In genomic region chr4:72983706-72984105, GRCh38 we compare ENCODE assay signal across 24 cellular contexts.
A peak's percentile ranks its signal among the peaks of the same experiment; 100 is the strongest.
DNase-seq lines count a peak whose midpoint lies in the region; ATAC-seq, FAIRE-seq and TF ChIP-seq lines count a peak whose summit lies in the region.
"Had no signal": no experiment of that assay in that cellular context is flagged by ENCODE, and none has a peak within 500 bp of the region (broad histone marks: within the 10 kb centered on the region; RNA-seq: fewer than 3 reads in every experiment).

No MANE protein-coding gene starts in this region.

- no peak overlapping the region for H3K14ac ChIP-seq in H9 (ENCODE audit: insufficient read depth, low read length)

- H3K27me3 Mint-ChIP-seq in H9 (ENCODE audit: low read depth) = no peaks in the 10 kb centered on the region; the same call in none of the 2 replicates
- no peaks in the 10 kb centered on the region for H3K27me3 Mint-ChIP-seq in activated CD4-positive, alpha-beta T cell treated with anti-CD3 and anti-CD28 coated beads, Interleukin-2, amount 10 ng/mL, durations not matched to agents 24 days and 14 days

- no peak overlapping the region for H4K8ac ChIP-seq in H9 (replicated peaks; ENCODE audit: insufficient read length, low read depth, low read length)

- no peak overlapping the region for H2BK5ac ChIP-seq in H9 (ENCODE audit: insufficient read length, low read length)

- H2AFZ ChIP-seq in H9 (ENCODE audit: low read length) (no peak overlapping the region), endothelial cell of umbilical vein (ENCODE audit: low read depth, low read length) (no peak overlapping the region)
- H2AFZ ChIP-seq: GM23248 had no signal

- no peak overlapping the region for H2BK20ac ChIP-seq in H9 (ENCODE audit: low read depth, low read length, poor library complexity, severe bottlenecking)

- no peak overlapping the region for H3T11ph ChIP-seq in H9 (ENCODE audit: low read length)

- H3K9me1 ChIP-seq in endothelial cell of umbilical vein (replicated peaks; ENCODE audit: control insufficient read depth, extremely low read depth, insufficient read depth, low read length) = no peaks in the 10 kb centered on the region

- POLR2A ChIA-PET in endothelial cell of umbilical vein (lab: Charles Lee) = no interaction called here

- H3K36me3 ChIP-seq in endothelial cell of umbilical vein (ENCODE audit: control insufficient read depth in 2 of 2, extremely low read depth in 1 of 2, insufficient read depth in 2 of 2, low read length in 2 of 2) = no peaks in the 10 kb centered on the region
- H3K36me3 ChIP-seq: BE2C; BLaER1 treated with 17β-estradiol and CSF1 and Interleukin-3, amounts not matched to agents 10 nM and 100 nM; HAP-1 had no signal

- intact Hi-C loops in endothelial cell of umbilical vein (cut with micrococcal nuclease) = no loop called here
- intact Hi-C loops in activated CD4-positive, alpha-beta T cell treated with anti-CD3 and anti-CD28 coated beads, Interleukin-2, amount 10 ng/mL, durations not matched to agents 24 days and 14 days (cut with micrococcal nuclease) = no loop called here

- no peak overlapping the region for H2BK12ac ChIP-seq in H9 (ENCODE audit: insufficient read length, low read depth, low read length)

- H3K56ac ChIP-seq in H9 (ENCODE audit: insufficient read length, low read depth, low read length) = no peak overlapping the region

- no peak for TF ChIP-seq POLR2A in endothelial cell of umbilical vein (IDR thresholded peaks at IDR 0.05; ENCODE audit: low read depth, low read length)

- CTCF ChIA-PET in endothelial cell of umbilical vein (lab: Charles Lee) = interaction anchor here (0.8 to 1.4 kb wide), 4 partner anchors 9 to 90 kb away, joined by 3 to 5 read pairs (median 4); no protein-coding TSS in a partner anchor

- no peaks in the 10 kb centered on the region for H3K9me3 Mint-ChIP-seq in H9
- no peaks in the 10 kb centered on the region for H3K9me3 Mint-ChIP-seq in activated CD4-positive, alpha-beta T cell treated with anti-CD3 and anti-CD28 coated beads, Interleukin-2, amount 10 ng/mL, durations not matched to agents 24 days and 14 days
- H3K9me3 Mint-ChIP-seq: CD4-positive, alpha-beta T cell; CD8-positive, alpha-beta memory T cell; HFFc6 had no signal

- no peak overlapping the region for H3K4me3 ChIP-seq in endothelial cell of umbilical vein (replicated peaks in 1 of 3; ENCODE audit: insufficient read depth in 1 of 3, low read depth in 1 of 3, low read length in 3 of 3)
- H3K4me3 ChIP-seq: A549; BLaER1 treated with 17β-estradiol and CSF1 and Interleukin-3, amounts not matched to agents 10 nM and 100 nM; GM12878; GM23248; HAP-1 had no signal

- H2BK120ac ChIP-seq in H9 (ENCODE audit: low read depth, low read length, poor library complexity, severe bottlenecking) = no peak overlapping the region

- TF ChIP-seq CTCF in H9 (conservative IDR thresholded peaks at IDR 0.05) (no peak), endothelial cell of umbilical vein (IDR thresholded peaks at IDR 0.05; ENCODE audit: extremely low read depth in 1 of 2, insufficient read depth in 1 of 2, low read depth in 1 of 2, low read length in 2 of 2) (no peak)

- H3K4me2 ChIP-seq in H9 (ENCODE audit: insufficient read depth, insufficient read length, low read length) = peak overlapping the region; percentile 55
- H3K4me2 ChIP-seq in endothelial cell of umbilical vein (ENCODE audit: insufficient read depth, low read length) = no peak overlapping the region
- H3K4me2 ChIP-seq: A549; BLaER1 treated with 17β-estradiol and CSF1 and Interleukin-3, amounts not matched to agents 10 nM and 100 nM had no signal

- H2AK5ac ChIP-seq in H9 (ENCODE audit: insufficient read length, low read length) = no peak overlapping the region

- H3K9me3 ChIP-seq in H9 (ENCODE audit: control insufficient read depth, low read depth, low read length) (no peaks in the 10 kb centered on the region), endothelial cell of umbilical vein (replicated peaks; ENCODE audit: control insufficient read depth, insufficient read depth, low read length) (no peaks in the 10 kb centered on the region)
- H3K9me3 ChIP-seq: A549; BE2C; BLaER1 treated with 17β-estradiol and CSF1 and Interleukin-3, amounts not matched to agents 10 nM and 100 nM; HAP-1 had no signal

- no peak overlapping the region for H3K18ac ChIP-seq in H9 (ENCODE audit: insufficient read length, low read depth, low read length)

- H3K9ac ChIP-seq in H9 (ENCODE audit: extremely low read depth, insufficient read length, low read length) (no peak overlapping the region), endothelial cell of umbilical vein (replicated peaks; ENCODE audit: extremely low read depth, insufficient read depth, low read length) (no peak overlapping the region)
- H3K9ac ChIP-seq: BLaER1 treated with 17β-estradiol and CSF1 and Interleukin-3, amounts not matched to agents 10 nM and 100 nM; GM23248 had no signal

- no peak overlapping the region for H3K27ac Mint-ChIP-seq in H9
- no peak overlapping the region for H3K27ac Mint-ChIP-seq in activated CD4-positive, alpha-beta T cell treated with anti-CD3 and anti-CD28 coated beads, Interleukin-2, amount 10 ng/mL, durations not matched to agents 24 days and 14 days
- H3K27ac Mint-ChIP-seq: CD14-positive monocyte; CD4-positive, alpha-beta T cell; CD8-positive, alpha-beta memory T cell; HFFc6 had no signal

- no TSS peak for BruUV-seq in endothelial cell of umbilical vein (replicated peaks; lab: Mats Ljungman, UMichigan)

- no peak for DNase-seq in H9
- DNase-seq in endothelial cell of umbilical vein (ENCODE audit: low read depth, low spot score) = peak; percentile 23
- DNase-seq in activated CD4-positive, alpha-beta T cell treated with anti-CD3 and anti-CD28 coated beads, Interleukin-2, amount 10 ng/mL, durations not matched to agents 24 days and 14 days = no peak
- DNase-seq in NCI-H2107 (lab: John Stamatoyannopoulos, UW) = no peak
- DNase-seq: 8988T; ACHN; AML-193; BE2C; CD4-positive, alpha-beta T cell; CD8-positive, alpha-beta memory T cell; DMS 273 treated with DMSO at 0.1 percent for 48 hours; DMS79; EL; GDM1; GM23248; HFFc6 had no signal

- peaks cover 14 to 20% of the 10 kb centered on the region in 2 experiments for H3K4me1 Mint-ChIP-seq in H9
- H3K4me1 Mint-ChIP-seq in activated CD4-positive, alpha-beta T cell treated with anti-CD3 and anti-CD28 coated beads, Interleukin-2, amount 10 ng/mL, durations not matched to agents 24 days and 14 days = no peaks in the 10 kb centered on the region
- H3K4me1 Mint-ChIP-seq: CD14-positive monocyte; CD8-positive, alpha-beta memory T cell had no signal

- no peak overlapping the region for H3K23ac ChIP-seq in H9 (ENCODE audit: insufficient read length, low read depth, low read length)

- no peaks in the 10 kb centered on the region for H4K20me1 ChIP-seq in H9 (ENCODE audit: control insufficient read depth, insufficient read depth, insufficient read length)
- H4K20me1 ChIP-seq in endothelial cell of umbilical vein (replicated peaks; ENCODE audit: control insufficient read depth, extremely low read depth, insufficient read depth, low read length) = no peaks in the 10 kb centered on the region
- H4K20me1 ChIP-seq: BLaER1 treated with 17β-estradiol and CSF1 and Interleukin-3, amounts not matched to agents 10 nM and 100 nM had no signal

- peaks cover 12% of the 10 kb centered on the region; the same call in 1 of the 2 replicates for H3K4me1 ChIP-seq in H9 (ENCODE audit: insufficient read depth, low read length)
- H3K4me1 ChIP-seq in endothelial cell of umbilical vein (ENCODE audit: control insufficient read depth, extremely low read depth, insufficient read depth, low read length) = no peaks in the 10 kb centered on the region
- H3K4me1 ChIP-seq: A549; BE2C; BLaER1 treated with 17β-estradiol and CSF1 and Interleukin-3, amounts not matched to agents 10 nM and 100 nM had no signal

- no peaks in the 10 kb centered on the region for H3K27me3 ChIP-seq in H9 (ENCODE audit: insufficient read depth, low read length)
- no peaks in the 10 kb centered on the region for H3K27me3 ChIP-seq in endothelial cell of umbilical vein (ENCODE audit: control insufficient read depth in 2 of 2, insufficient read depth in 2 of 2, low read length in 2 of 2)
- H3K27me3 ChIP-seq: BE2C; BLaER1 treated with 17β-estradiol and CSF1 and Interleukin-3, amounts not matched to agents 10 nM and 100 nM had no signal

- ATAC-seq in GM18868 (IDR thresholded peaks at IDR 0.05; ENCODE audit: unreplicated experiment) (peak; percentile 6), GM19463 (IDR thresholded peaks at IDR 0.05; ENCODE audit: unreplicated experiment) (no peak)
- ATAC-seq: A549 had no signal

- dilution Hi-C loops in endothelial cell of umbilical vein (cut with MboI; ENCODE audit: extremely low pct_ligation_motif_present, low sequenced_read_pairs) = no loop called here

- H3K79me1 ChIP-seq in H9 (ENCODE audit: insufficient read depth, low read depth, low read length, poor library complexity, severe bottlenecking) = no peaks in the 10 kb centered on the region

- no peaks in the 10 kb centered on the region for H3K23me2 ChIP-seq in H9 (ENCODE audit: insufficient read length, low read depth, low read length, poor library complexity, severe bottlenecking)

- H3K4me3 Mint-ChIP-seq in H9 = no peak overlapping the region
- no peak overlapping the region for H3K4me3 Mint-ChIP-seq in activated CD4-positive, alpha-beta T cell treated with anti-CD3 and anti-CD28 coated beads, Interleukin-2, amount 10 ng/mL, durations not matched to agents 24 days and 14 days
- H3K4me3 Mint-ChIP-seq: CD14-positive monocyte; CD4-positive, alpha-beta T cell; CD8-positive, alpha-beta memory T cell; HFFc6 had no signal

- H3K36me3 Mint-ChIP-seq in H9 (ENCODE audit: insufficient read depth in 1 of 3, low read depth in 3 of 3) = no peaks in the 10 kb centered on the region
- no peaks in the 10 kb centered on the region for H3K36me3 Mint-ChIP-seq in activated CD4-positive, alpha-beta T cell treated with anti-CD3 and anti-CD28 coated beads, Interleukin-2, amount 10 ng/mL, durations not matched to agents 24 days and 14 days (ENCODE audit: low read depth)
- H3K36me3 Mint-ChIP-seq: CD14-positive monocyte; CD8-positive, alpha-beta memory T cell had no signal

- no peak overlapping the region for H3K4ac ChIP-seq in H9 (ENCODE audit: low read depth, low read length)

- no CpG with 5 or more reads among the region's 2 CpGs for WGBS in H9 (ENCODE audit: extremely low coverage, insufficient read length, low lambda C conversion rate)

- no peak for FAIRE-seq in endothelial cell of umbilical vein (lab: Jason Lieb, UNC)
- FAIRE-seq: A549, D721Med, GM12878 had no signal

- no peak overlapping the region for H2BK15ac ChIP-seq in H9 (ENCODE audit: low read depth, low read length)

- H4K91ac ChIP-seq in H9 (ENCODE audit: insufficient read length, low read depth, low read length) = no peak overlapping the region

- H4K5ac ChIP-seq in H9 (ENCODE audit: insufficient read length, low read depth, low read length) = no peak overlapping the region

- no peaks in the 10 kb centered on the region for H3K79me2 ChIP-seq in H9 (ENCODE audit: insufficient read depth, low read length)
- no peaks in the 10 kb centered on the region for H3K79me2 ChIP-seq in endothelial cell of umbilical vein (ENCODE audit: control insufficient read depth, insufficient read depth, low read length)

- no peak overlapping the region for H3K27ac ChIP-seq in H9 (ENCODE audit: insufficient read length, low read depth, low read length)
- H3K27ac ChIP-seq in endothelial cell of umbilical vein (ENCODE audit: insufficient read depth, low read depth, low read length) = no peak overlapping the region
- H3K27ac ChIP-seq: A549; BLaER1 treated with 17β-estradiol and CSF1 and Interleukin-3, amounts not matched to agents 10 nM and 100 nM; GM23248 had no signal
